In genomic region chr1:11787251-11787803, GRCh38 we compare ENCODE assay signal across 10 cellular contexts. TPM values are rescaled to one million over a fixed set of nuclear protein-coding genes. Genes with fewer than 3 reads are reported as not detected.
DNase-seq lines count a peak whose midpoint lies in the region; ATAC-seq and TF ChIP-seq lines count a peak whose summit lies in the region.
"Had no signal": no experiment of that assay in that cellular context is flagged by ENCODE, and none has a peak within 500 bp of the region (broad histone marks: within the 10 kb centered on the region; RNA-seq: fewer than 3 reads in every experiment).

No MANE protein-coding gene starts in this region.

- DNase-seq in A172 (ENCODE audit: low spot score): peak; percentile 40
- peak; percentile 55 for DNase-seq in RWPE1 (ENCODE audit: low spot score)
- peak; percentile 40 to 75 for DNase-seq in foreskin fibroblast
- no peak for DNase-seq in neuronal stem cell (ENCODE audit: low spot score)
- DNase-seq in activated CD8-positive, alpha-beta memory T cell treated with anti-CD3 and anti-CD28 coated beads, Interleukin-2, amount 50 U/mL, for 4 hours: no peak
- DNase-seq in NCI-H1436 (lab: John Stamatoyannopoulos, UW): no peak
- no peak for DNase-seq in stimulated activated naive CD4-positive, alpha-beta T cell treated with Interleukin-2 at 50 U/mL for 16 hours (lab: John Stamatoyannopoulos, UW)
- DNase-seq: retina, T-helper 2 cell had no signal

- no peak overlapping the region for H4K8ac ChIP-seq in neuronal stem cell (ENCODE audit: low read depth, low read length)

- H3K23ac ChIP-seq in neuronal stem cell (ENCODE audit: low read depth, low read length, poor library complexity): peak overlapping the region; percentile 59

- peaks cover 0 to 1% of the 10 kb centered on the region in 2 donors for H3K9me3 ChIP-seq in neuronal stem cell (replicated peaks in 1 of 2; ENCODE audit: control insufficient read depth in 2 of 2, insufficient read depth in 1 of 2, low read depth in 1 of 2, low read length in 2 of 2)

- TF ChIP-seq CTCF in RWPE1 (conservative IDR thresholded peaks at IDR 0.05; ENCODE audit: low read depth) (no peak), foreskin fibroblast (IDR thresholded peaks at IDR 0.05; ENCODE audit: low read depth, low read length) (no peak)

- peak overlapping the region; percentile 28 for H3K14ac ChIP-seq in neuronal stem cell (ENCODE audit: low read length)

- peak overlapping the region; percentile 96 for H3K18ac ChIP-seq in neuronal stem cell (ENCODE audit: low read length)

- H2BK120ac ChIP-seq in neuronal stem cell (ENCODE audit: low read depth, low read length): peak overlapping the region; percentile 88

- peak overlapping the region; percentile 91 for H2BK12ac ChIP-seq in neuronal stem cell (ENCODE audit: low read length)

- H3K9ac ChIP-seq in neuronal stem cell (ENCODE audit: low read depth, low read length, poor library complexity): peak overlapping the region; percentile 56

- no peak overlapping the region for H2BK15ac ChIP-seq in neuronal stem cell (ENCODE audit: low read length)

- POLR2A ChIA-PET in RWPE1 (lab: Yijun Ruan, JAX; ENCODE audit: low non-redundant PET): interaction anchor here (0.6 to 1.5 kb wide), 2 partner anchors 14 to 20 kb away, joined by 3 to 6 read pairs; no protein-coding TSS in a partner anchor

- H3K4ac ChIP-seq in neuronal stem cell (ENCODE audit: low read length): no peak overlapping the region

- H3K79me1 ChIP-seq in neuronal stem cell (ENCODE audit: low read depth, low read length): peaks cover 2% of the 10 kb centered on the region

- H3K27ac ChIP-seq in RWPE1 (peak overlapping the region; percentile 78), neuronal stem cell (replicated peaks; ENCODE audit: low read length) (peak overlapping the region; percentile 89)

- peaks cover 29 to 35% of the 10 kb centered on the region in 2 donors for H3K4me1 ChIP-seq in neuronal stem cell (ENCODE audit: control insufficient read depth in 2 of 2, insufficient read depth in 1 of 2, low read depth in 1 of 2, low read length in 2 of 2)

- H3K36me3 ChIP-seq in neuronal stem cell (replicated peaks in 1 of 2; ENCODE audit: control insufficient read depth in 2 of 2, insufficient read depth in 2 of 2, low read length in 2 of 2): peaks cover 2 to 19% of the 10 kb centered on the region in 2 donors

- peak overlapping the region in 1 of 2 donors; percentile 24 for H3K4me3 ChIP-seq in foreskin fibroblast (ENCODE audit: low read depth in 1 of 2, low read length in 2 of 2)
- no peak overlapping the region for H3K4me3 ChIP-seq in neuronal stem cell (ENCODE audit: low read length in 2 of 2)

- H4K91ac ChIP-seq in neuronal stem cell (ENCODE audit: low read depth, low read length, poor library complexity): no peak overlapping the region

- no peak overlapping the region for H2AFZ ChIP-seq in neuronal stem cell (ENCODE audit: low read length)

- H2AK5ac ChIP-seq in neuronal stem cell (ENCODE audit: low read depth, low read length): peak overlapping the region; percentile 54

- CTCF ChIA-PET in RWPE1 (lab: Yijun Ruan, JAX): interaction anchor here (0.5 to 1.2 kb wide), 5 partner anchors 12 to 404 kb away, joined by 4 to 5 read pairs (median 4); no protein-coding TSS in a partner anchor

- no peaks in the 10 kb centered on the region for H3K27me3 ChIP-seq in neuronal stem cell (ENCODE audit: control insufficient read depth in 3 of 3, insufficient read depth in 3 of 3, low read depth in 1 of 3, low read length in 3 of 3)

- peak overlapping the region; percentile 69 for H2BK5ac ChIP-seq in neuronal stem cell (ENCODE audit: low read length)

- ATAC-seq in HG03108 (IDR thresholded peaks at IDR 0.05; ENCODE audit: unreplicated experiment): no peak

- peak overlapping the region; percentile 27 for H3K4me2 ChIP-seq in neuronal stem cell (ENCODE audit: insufficient read depth, low read length, poor library complexity, severe bottlenecking)

- WGBS in neuronal stem cell (ENCODE audit: extremely low coverage in 2 of 2, insufficient read length in 2 of 2, insufficient replicate concordance in 1 of 2), 2 donors: no CpG with 5 or more reads among the region's 16 CpGs

RNA-seq across cellular contexts. Expression of gene MTHFR, which starts 18.4 kb away (rescaled TPM):
- 3.5 and 4.6 TPM in 2 replicates for total RNA-seq in A172 (2014; rRNA removed; shearing (Covaris generic))
- 7.3 TPM for polyA plus RNA-seq in neuronal stem cell (2013, experiment 1 of 2)
- polyA plus RNA-seq in neuronal stem cell (2013, experiment 2 of 2): 7.7 TPM

RNA-seq across cellular contexts. Expression of gene CLCN6, which starts 18.7 kb away (rescaled TPM):
- total RNA-seq in A172 (2014; rRNA removed; shearing (Covaris generic)): 1.3 and 4.1 TPM in 2 replicates
- polyA plus RNA-seq in neuronal stem cell (2013, experiment 1 of 2): 18.0 TPM
- polyA plus RNA-seq in neuronal stem cell (2013, experiment 2 of 2): 18.2 TPM

RNA-seq across cellular contexts. Expression of gene C1orf167, which starts 25.3 kb away (rescaled TPM):
- not detected in 2 replicates for total RNA-seq in A172 (2014; rRNA removed; shearing (Covaris generic))
- 0.77 TPM for polyA plus RNA-seq in neuronal stem cell (2013, experiment 1 of 2)
- polyA plus RNA-seq in neuronal stem cell (2013, experiment 2 of 2): 0.60 TPM

RNA-seq across cellular contexts. Expression of gene AGTRAP, which starts 51.4 kb away (rescaled TPM):
- total RNA-seq in A172 (2014; rRNA removed; shearing (Covaris generic)): 36.5 and 41.7 TPM in 2 replicates
- polyA plus RNA-seq in neuronal stem cell (2013, experiment 1 of 2): 40.4 TPM
- 41.2 TPM for polyA plus RNA-seq in neuronal stem cell (2013, experiment 2 of 2)

Comparison
In these comparisons a context has a peak if more than half of its experiments do, and no peak if none do; other contexts are left out.
1. DNase-seq: peak in A172 (single experiment), RWPE1 (single experiment) and foreskin fibroblast (2 of 2); none in neuronal stem cell (single experiment), activated CD8-positive, alpha-beta memory T cell treated with anti-CD3 and anti-CD28 coated beads, Interleukin-2, amount 50 U/mL, for 4 hours (single experiment), NCI-H1436 (single experiment) and stimulated activated naive CD4-positive, alpha-beta T cell treated with Interleukin-2 at 50 U/mL for 16 hours (single experiment).